ENCODE assay signal across 1 cellular context in genomic region chr15:37709669-37710068, GRCh38.
TF ChIP-seq lines count a peak whose summit lies in the region.

No MANE protein-coding gene starts in this region.

TF ChIP-seq in HepG2, 621 proteins besides CTCF, POLR2A, EP300 and RAD21 (continued from another document and continues in another):
- TF ChIP-seq ZNF318 (CRISPR knock-in tag; IDR thresholded peaks at IDR 0.05) (no peak), NFIC (IDR thresholded peaks at IDR 0.05; ENCODE audit: low read length) (peak; percentile 65; the same call in 1 of the 2 replicates), KAT2B (IDR thresholded peaks at IDR 0.05; ENCODE audit: borderline replicate concordance, low read depth, low read length) (no peak), SP1 (IDR thresholded peaks at IDR 0.05) (no peak), SP1 (CRISPR knock-in tag; IDR thresholded peaks at IDR 0.05) (no peak), E2F5 (CRISPR knock-in tag; conservative IDR thresholded peaks at IDR 0.05) (no peak), FOXA1 (IDR thresholded peaks at IDR 0.05) (peak; percentile 63), FOXA1 (CRISPR knock-in tag; IDR thresholded peaks at IDR 0.05) (no peak; the same call in 1 of the 2 replicates), ZNF556 (CRISPR knock-in tag; IDR thresholded peaks at IDR 0.05; ENCODE audit: borderline replicate concordance) (no peak), ZEB1 (IDR thresholded peaks at IDR 0.05; ENCODE audit: insufficient replicate concordance, low read depth) (no peak), ZSCAN20 (CRISPR knock-in tag; IDR thresholded peaks at IDR 0.05; ENCODE audit: borderline replicate concordance) (no peak), RXRB (CRISPR knock-in tag; IDR thresholded peaks at IDR 0.05; ENCODE audit: borderline replicate concordance) (no peak), ZNF839 (CRISPR knock-in tag; IDR thresholded peaks at IDR 0.05; ENCODE audit: borderline replicate concordance) (no peak), FOXP4 (CRISPR knock-in tag; IDR thresholded peaks at IDR 0.05) (peak; percentile 54), SOX6 (IDR thresholded peaks at IDR 0.05) (no peak), SOX6 (CRISPR knock-in tag; IDR thresholded peaks at IDR 0.05) (peak; percentile 90), ZNF18 (CRISPR knock-in tag; IDR thresholded peaks at IDR 0.05; ENCODE audit: insufficient replicate concordance) (no peak), ZNF746 (CRISPR knock-in tag; IDR thresholded peaks at IDR 0.05) (no peak), ZKSCAN8 (CRISPR knock-in tag; IDR thresholded peaks at IDR 0.05; ENCODE audit: borderline replicate concordance) (no peak), MLLT10 (CRISPR knock-in tag; IDR thresholded peaks at IDR 0.05) (no peak), TEAD2 (CRISPR knock-in tag; IDR thresholded peaks at IDR 0.05) (no peak), ZNF121 (CRISPR knock-in tag; IDR thresholded peaks at IDR 0.05) (no peak), ZNF34 (CRISPR knock-in tag; IDR thresholded peaks at IDR 0.05; ENCODE audit: borderline replicate concordance) (no peak), BRCA1 (CRISPR knock-in tag; IDR thresholded peaks at IDR 0.05) (no peak), ZNF883 (CRISPR knock-in tag; IDR thresholded peaks at IDR 0.05; ENCODE audit: not compliant biosample characterization) (no peak), ERF (CRISPR knock-in tag; IDR thresholded peaks at IDR 0.05) (no peak), CEBPB (IDR thresholded peaks at IDR 0.05; ENCODE audit: borderline replicate concordance, low read depth, low read length) (peak; percentile 65; the same call in 1 of the 2 replicates), USF2 (IDR thresholded peaks at IDR 0.05; ENCODE audit: low read depth, low read length) (no peak), USF2 (CRISPR knock-in tag; IDR thresholded peaks at IDR 0.05; ENCODE audit: borderline replicate concordance) (no peak), ZNF20 (CRISPR knock-in tag; IDR thresholded peaks at IDR 0.05) (no peak), CC2D1A (CRISPR knock-in tag; IDR thresholded peaks at IDR 0.05) (no peak), ZNF75D (CRISPR knock-in tag; IDR thresholded peaks at IDR 0.05; ENCODE audit: borderline replicate concordance) (no peak), ESRRA (CRISPR knock-in tag; IDR thresholded peaks at IDR 0.05; ENCODE audit: low read depth) (no peak), HNF4G (IDR thresholded peaks at IDR 0.05; ENCODE audit: borderline replicate concordance, low read depth, low read length) (no peak), HNF4G (CRISPR knock-in tag; IDR thresholded peaks at IDR 0.05; ENCODE audit: borderline replicate concordance, low read depth) (no peak), ZNF281 (CRISPR knock-in tag; IDR thresholded peaks at IDR 0.05; ENCODE audit: borderline replicate concordance) (no peak), CENPX (CRISPR knock-in tag; IDR thresholded peaks at IDR 0.05) (no peak), ZNF644 (CRISPR knock-in tag; IDR thresholded peaks at IDR 0.05; ENCODE audit: low read depth) (no peak), ZFP82 (CRISPR knock-in tag; IDR thresholded peaks at IDR 0.05; ENCODE audit: borderline replicate concordance) (no peak), ZNF501 (CRISPR knock-in tag; IDR thresholded peaks at IDR 0.05) (no peak), ZNF251 (CRISPR knock-in tag; IDR thresholded peaks at IDR 0.05) (no peak), NCOA1 (CRISPR knock-in tag; IDR thresholded peaks at IDR 0.05) (no peak), ZNF263 (CRISPR knock-in tag; IDR thresholded peaks at IDR 0.05) (no peak), ELF4 (CRISPR knock-in tag; IDR thresholded peaks at IDR 0.05; ENCODE audit: borderline replicate concordance) (no peak), DMTF1 (CRISPR knock-in tag; IDR thresholded peaks at IDR 0.05) (no peak)
